ENCODE assay signal across 24 cellular contexts in genomic region chr6:122276637-122277036, GRCh38.
DNase-seq lines count a peak whose midpoint lies in the region; FAIRE-seq and TF ChIP-seq lines count a peak whose summit lies in the region.
"Had no signal": no experiment of that assay in that cellular context is flagged by ENCODE, and none has a peak within 500 bp of the region (broad histone marks: within the 10 kb centered on the region; RNA-seq: fewer than 3 reads in every experiment).

No MANE protein-coding gene starts in this region.

- intact Hi-C loops in PC-9 (cut with micrococcal nuclease; ENCODE audit: unreplicated experiment) (no loop called here), esophagus squamous epithelium (cut with DNase I) (no loop called here)

- TF ChIP-seq POLR2A in esophagus squamous epithelium (IDR thresholded peaks at IDR 0.05), result no peak

- no peaks in the 10 kb centered on the region for H4K20me1 ChIP-seq in PC-9 (ENCODE audit: insufficient read depth)

- no peaks in the 10 kb centered on the region for H3K79me2 ChIP-seq in PC-9 (ENCODE audit: low read depth)

- TF ChIP-seq CTCF in PC-9 (conservative IDR thresholded peaks at IDR 0.05) (no peak), epithelial cell of proximal tubule (conservative IDR thresholded peaks at IDR 0.05; ENCODE audit: low read depth, low read length) (no peak), D721Med (IDR thresholded peaks at IDR 0.05; ENCODE audit: insufficient read depth, missing control alignments) (no peak), esophagus squamous epithelium (IDR thresholded peaks at IDR 0.05) (no peak)

- 21 to 27% methylated on average over 1 of the region's 1 CpG for WGBS in esophagus squamous epithelium, 2 donors

- H3K27me3 ChIP-seq in PC-9 (ENCODE audit: insufficient read depth, low read depth) (no peaks in the 10 kb centered on the region), esophagus squamous epithelium (no peaks in the 10 kb centered on the region)
- H3K27me3 ChIP-seq: SJSA1 had no signal

- CTCF ChIA-PET in PC-9 (lab: Charles Lee), result no interaction called here

- H3K27ac ChIP-seq in PC-9 (no peak overlapping the region), esophagus squamous epithelium (no peak overlapping the region)
- H3K27ac ChIP-seq: C4-2B, HL-60, SJSA1 had no signal

- POLR2A ChIA-PET in PC-9 (lab: Charles Lee; ENCODE audit: unreplicated experiment), result no interaction called here

- peaks cover 2% of the 10 kb centered on the region; the same call in 1 of the 2 replicates for H3K9me2 ChIP-seq in PC-9 (ENCODE audit: insufficient read depth)

- H3K4me2 ChIP-seq in PC-9, result no peak overlapping the region

- peak; percentile 13 for DNase-seq in HK-2 (ENCODE audit: unreplicated experiment)
- DNase-seq in PC-9, result no peak
- peak; percentile 63 for DNase-seq in epithelial cell of proximal tubule (ENCODE audit: low read depth)
- peak; percentile 86 for DNase-seq in kidney tubule cell (ENCODE audit: low spot score)
- no peak for DNase-seq in middle frontal gyrus (ENCODE audit: extremely low spot score, low spot score)
- DNase-seq in NCI-H524 (lab: John Stamatoyannopoulos, UW), result no peak
- DNase-seq in D721Med (ENCODE audit: insufficient read length, low spot score), result no peak
- DNase-seq in esophagus squamous epithelium (lab: John Stamatoyannopoulos, UW), result no peak
- DNase-seq: Calu3; CD8-positive, alpha-beta memory T cell; DMS153; DND-41; Karpas-422; NCI-H1092 treated with DMSO at 0.1 percent for 48 hours; NCI-H1436 treated with DMSO at 0.1 percent for 48 hours; NCI-H187 treated with DMSO at 0.1 percent for 48 hours; NCI-H2171 treated with DMSO at 0.1 percent for 48 hours; NCI-H524 treated with DMSO at 0.1 percent for 48 hours; NCI-H774; Right ventricle myocardium superior; RPMI8226 had no signal

- H3K4me1 ChIP-seq in PC-9 (replicated peaks; ENCODE audit: insufficient read depth) (no peaks in the 10 kb centered on the region), esophagus squamous epithelium (no peaks in the 10 kb centered on the region)

- H3K4me3 ChIP-seq in PC-9 (no peak overlapping the region), epithelial cell of proximal tubule (ENCODE audit: low read depth, low read length) (no peak overlapping the region), esophagus squamous epithelium (no peak overlapping the region)
- H3K4me3 ChIP-seq: SJSA1 had no signal

- peak overlapping the region; percentile 49; the same call in 1 of the 2 replicates for H2AFZ ChIP-seq in PC-9

- 0 out of 2 replicates have a peak, but pooled peaks cover 3% of the 10 kb centered on the region for H3K9me3 ChIP-seq in PC-9 (ENCODE audit: insufficient read depth, low read depth)
- H3K9me3 ChIP-seq in esophagus squamous epithelium, result peaks cover 0 to 7% (median 0%) of the 10 kb centered on the region in 3 donors
- H3K9me3 ChIP-seq: SJSA1 had no signal

- FAIRE-seq in D721Med (lab: Jason Lieb, UNC), result no peak

- BruUV-seq in PC-9 (replicated peaks; lab: Mats Ljungman, UMichigan), result no TSS peak

- H3F3A ChIP-seq in PC-9 (ENCODE audit: insufficient read depth, low read depth), result no peaks in the 10 kb centered on the region

- H3K36me3 ChIP-seq in PC-9 (ENCODE audit: low read depth), result no peaks in the 10 kb centered on the region
- H3K36me3 ChIP-seq in esophagus squamous epithelium, result no peaks in the 10 kb centered on the region
- H3K36me3 ChIP-seq: SJSA1 had no signal

Comparison
In these comparisons a context has a peak if more than half of its experiments do, and no peak if none do; other contexts are left out.
1. DNase-seq: peak in HK-2 (single experiment), epithelial cell of proximal tubule (single experiment) and kidney tubule cell (single experiment); none in PC-9 (0 of 2), middle frontal gyrus (single experiment), NCI-H524 (0 of 2), D721Med (single experiment) and esophagus squamous epithelium (single experiment).